11 cellular contexts compared by ENCODE assay signal in the genomic region with DNA sequence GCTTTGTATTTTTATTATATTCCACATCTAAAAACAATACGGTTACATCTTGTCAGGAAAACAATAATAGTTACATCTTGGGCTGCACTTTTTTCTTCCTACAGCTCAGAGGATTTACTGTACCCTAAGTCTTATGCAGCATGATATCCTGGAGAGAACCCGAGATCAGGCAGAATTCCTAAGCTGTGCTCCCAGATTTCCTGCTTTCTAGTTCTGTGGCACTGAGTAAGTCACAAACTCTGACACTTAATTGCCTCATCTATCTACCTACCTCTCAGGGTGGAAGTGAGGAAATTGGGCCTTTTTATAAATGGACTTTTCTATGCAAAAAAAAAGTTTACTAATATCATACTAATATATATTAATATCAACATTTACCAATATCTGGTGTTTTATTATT.
DNase-seq lines count a peak whose midpoint lies in the region; ATAC-seq, FAIRE-seq and TF ChIP-seq lines count a peak whose summit lies in the region.
"Had no signal": no experiment of that assay in that cellular context is flagged by ENCODE, and none has a peak within 500 bp of the region (broad histone marks: within the 10 kb centered on the region; RNA-seq: fewer than 3 reads in every experiment).

No MANE protein-coding gene starts in this region.

- H2BK12ac ChIP-seq in H1 (ENCODE audit: low read depth, low read length) = no peak overlapping the region; the same call in 1 of the 2 replicates

- H3K27ac ChIP-seq in RWPE1 = no peak overlapping the region
- no peak overlapping the region for H3K27ac ChIP-seq in H1 (ENCODE audit: low read depth, low read length)

- H4K8ac ChIP-seq in H1 (ENCODE audit: extremely low read depth, insufficient read depth, low read length) = no peak overlapping the region

- no peaks in the 10 kb centered on the region for H3K9me3 ChIP-seq in H1 (ENCODE audit: insufficient read depth in 2 of 2, low read depth in 1 of 2, low read length in 1 of 2)

- peaks cover 40% of the 10 kb centered on the region for H3K4me1 Mint-ChIP-seq in activated CD4-positive, alpha-beta T cell treated with anti-CD3 and anti-CD28 coated beads, Interleukin-2, amount 10 ng/mL, durations not matched to agents 24 days and 14 days
- H3K4me1 Mint-ChIP-seq in osteocyte (ENCODE audit: unreplicated experiment) = peaks cover 53% of the 10 kb centered on the region

- H3K27ac Mint-ChIP-seq in activated CD4-positive, alpha-beta T cell treated with anti-CD3 and anti-CD28 coated beads, Interleukin-2, amount 10 ng/mL, durations not matched to agents 24 days and 14 days = peak overlapping the region; percentile 100
- H3K27ac Mint-ChIP-seq in osteocyte (ENCODE audit: unreplicated experiment) = peak overlapping the region; percentile 98

- no peak overlapping the region for H2BK20ac ChIP-seq in H1 (ENCODE audit: low read length)

- no peaks in the 10 kb centered on the region for H4K20me1 ChIP-seq in H1 (replicated peaks in 1 of 2; ENCODE audit: control insufficient read depth in 1 of 2, insufficient read depth in 2 of 2, low read length in 2 of 2)

- no peaks in the 10 kb centered on the region for H3K79me1 ChIP-seq in H1 (ENCODE audit: low read depth, low read length)

- no peak overlapping the region for H3K4ac ChIP-seq in H1 (replicated peaks; ENCODE audit: insufficient read length, low read depth, low read length)

- no peak overlapping the region for H2AFZ ChIP-seq in H1 (ENCODE audit: low read length)

- intact Hi-C loops in activated CD4-positive, alpha-beta T cell treated with anti-CD3 and anti-CD28 coated beads, Interleukin-2, amount 10 ng/mL, durations not matched to agents 24 days and 14 days (cut with micrococcal nuclease) = loop anchor here (1.0 to 10.0 kb wide), 8 partner anchors 9 to 777 kb away; partner anchors contain the start of genes INPP4B and USP38

- no peak for TF ChIP-seq EP300 in H1 (IDR thresholded peaks at IDR 0.05; ENCODE audit: borderline replicate concordance in 1 of 2, low read depth in 2 of 2, low read length in 2 of 2)

- DNase-seq in activated CD4-positive, alpha-beta T cell treated with anti-CD3 and anti-CD28 coated beads, Interleukin-2, amount 10 ng/mL, durations not matched to agents 24 days and 14 days = peak; percentile 61
- no peak for DNase-seq in activated CD4-positive, alpha-beta T cell treated with anti-CD3 and anti-CD28 coated beads, Interleukin-2, amount 50 U/mL, for 48 hours
- DNase-seq in RWPE1 (ENCODE audit: low spot score) = peak; percentile 26
- DNase-seq in H1 (ENCODE audit: low read depth in 1 of 2, low spot score in 2 of 2) = no peak
- no peak for DNase-seq in osteocyte (ENCODE audit: extremely low spot score, unreplicated experiment)
- no peak for DNase-seq in NCI-H1105 treated with DMSO at 0.1 percent for 48 hours (lab: John Stamatoyannopoulos, UW)
- DNase-seq: naive B cell had no signal

- H3K9ac ChIP-seq in H1 (replicated peaks in 1 of 4; ENCODE audit: extremely low read depth in 1 of 4, low read depth in 3 of 4, low read length in 3 of 4) = peak overlapping the region in 1 of 4 experiments; percentile 34; a peak in 1 of 7 replicates

- H3K9me3 Mint-ChIP-seq in activated CD4-positive, alpha-beta T cell treated with anti-CD3 and anti-CD28 coated beads, Interleukin-2, amount 10 ng/mL, durations not matched to agents 24 days and 14 days = no peaks in the 10 kb centered on the region
- H3K9me3 Mint-ChIP-seq in osteocyte (ENCODE audit: unreplicated experiment) = no peaks in the 10 kb centered on the region
- H3K9me3 Mint-ChIP-seq: naive B cell had no signal

- no peaks in the 10 kb centered on the region for H3K27me3 Mint-ChIP-seq in activated CD4-positive, alpha-beta T cell treated with anti-CD3 and anti-CD28 coated beads, Interleukin-2, amount 10 ng/mL, durations not matched to agents 24 days and 14 days
- no peaks in the 10 kb centered on the region for H3K27me3 Mint-ChIP-seq in osteocyte (ENCODE audit: unreplicated experiment)

- peaks cover 0 to 1% (median 0%) of the 10 kb centered on the region in 4 experiments; a peak in 1 of 7 replicates for H3K27me3 ChIP-seq in H1 (replicated peaks in 1 of 4; ENCODE audit: control insufficient read depth in 3 of 4, extremely low read depth in 1 of 4, insufficient read depth in 3 of 4, low read length in 3 of 4)
- H3K27me3 ChIP-seq: cardiac muscle cell had no signal

- H2BK15ac ChIP-seq in H1 (ENCODE audit: low read length) = no peak overlapping the region

- TF ChIP-seq POLR2A in H1 (IDR thresholded peaks at IDR 0.05; ENCODE audit: control extremely low read depth in 1 of 2, low read depth in 2 of 2, low read length in 2 of 2) = no peak

- no peak overlapping the region for H3K18ac ChIP-seq in H1 (ENCODE audit: extremely low read depth, low read length)

- H3K14ac ChIP-seq in H1 (ENCODE audit: insufficient read length) = no peak overlapping the region

- H3K56ac ChIP-seq in H1 (replicated peaks; ENCODE audit: insufficient read length, low read depth, low read length) = no peak overlapping the region

- peak; percentile 42 for FAIRE-seq in H1 (lab: Jason Lieb, UNC)
- FAIRE-seq: urothelium cell line had no signal

- POLR2A ChIA-PET in RWPE1 (lab: Yijun Ruan, JAX; ENCODE audit: low non-redundant PET) = no interaction called here
- POLR2A ChIA-PET in H1 (lab: Charles Lee; ENCODE audit: partially characterized antibody) = no interaction called here

- WGBS in H1 (ENCODE audit: extremely low coverage in 1 of 2, insufficient coverage in 1 of 2, insufficient read length in 1 of 2, insufficient replicate concordance in 2 of 2, low coverage in 1 of 2, low lambda C conversion rate in 2 of 2, missing lambda C conversion rate in 1 of 2), 2 experiments = 70% methylated on average over 2 of the region's 2 CpGs; no CpG with 5 or more reads in 1 of the 2 experiments

- no peak for ATAC-seq in HG03457 (IDR thresholded peaks at IDR 0.05; ENCODE audit: unreplicated experiment)
- no peak for ATAC-seq in GM21367 (IDR thresholded peaks at IDR 0.05; ENCODE audit: unreplicated experiment)

- no peak overlapping the region for H3K23ac ChIP-seq in H1 (ENCODE audit: insufficient read length)

- H3K4me2 ChIP-seq in H1 (ENCODE audit: insufficient read depth in 1 of 2, low read depth in 2 of 2, low read length in 2 of 2) = no peak overlapping the region

- H3K36me3 ChIP-seq in H1 (ENCODE audit: control insufficient read depth in 2 of 4, insufficient read depth in 4 of 4, low read length in 3 of 4) = no peaks in the 10 kb centered on the region
- H3K36me3 ChIP-seq: cardiac muscle cell had no signal

- TF ChIP-seq CTCF in RWPE1 (conservative IDR thresholded peaks at IDR 0.05; ENCODE audit: low read depth) = no peak
- no peak for TF ChIP-seq CTCF in H1 (IDR thresholded peaks at IDR 0.05; ENCODE audit: control extremely low read depth in 1 of 3, insufficient read depth in 1 of 3, low read depth in 1 of 3, low read length in 3 of 3)
- no peak for TF ChIP-seq CTCF in osteocyte (IDR thresholded peaks at IDR 0.05)

- no peaks in the 10 kb centered on the region for H3K23me2 ChIP-seq in H1 (ENCODE audit: low read depth, low read length)

- no peak overlapping the region for H4K5ac ChIP-seq in H1 (ENCODE audit: insufficient read length, low read depth, low read length)

- no peak overlapping the region for H2BK5ac ChIP-seq in H1 (ENCODE audit: low read depth, low read length)

- H3K4me1 ChIP-seq in H1 (replicated peaks in 1 of 4; ENCODE audit: control insufficient read depth in 3 of 4, insufficient read depth in 4 of 4, low read length in 3 of 4) = peaks cover 0 to 13% (median 11%) of the 10 kb centered on the region in 4 experiments; a peak in 4 of 7 replicates

- H3K36me3 Mint-ChIP-seq in activated CD4-positive, alpha-beta T cell treated with anti-CD3 and anti-CD28 coated beads, Interleukin-2, amount 10 ng/mL, durations not matched to agents 24 days and 14 days (ENCODE audit: low read depth) = peaks cover 5% of the 10 kb centered on the region
- H3K36me3 Mint-ChIP-seq in osteocyte (ENCODE audit: unreplicated experiment) = no peaks in the 10 kb centered on the region
- H3K36me3 Mint-ChIP-seq: naive B cell had no signal

- TF ChIP-seq RAD21 in H1 (IDR thresholded peaks at IDR 0.05 in 1 of 2, conservative IDR thresholded peaks at IDR 0.05 in 1 of 2; ENCODE audit: low read depth in 2 of 2, low read length in 2 of 2) = no peak

- CTCF ChIA-PET in RWPE1 (lab: Yijun Ruan, JAX) = no interaction called here
- CTCF ChIA-PET in H1 (lab: Charles Lee; ENCODE audit: partially characterized antibody) = no interaction called here

- H3K79me2 ChIP-seq in H1 (ENCODE audit: control insufficient read depth in 1 of 2, insufficient read depth in 2 of 2, low read length in 2 of 2) = no peaks in the 10 kb centered on the region

- H2BK120ac ChIP-seq in H1 (replicated peaks; ENCODE audit: low read depth, low read length) = no peak overlapping the region

- H4K91ac ChIP-seq in H1 (replicated peaks; ENCODE audit: insufficient read length, low read length) = no peak overlapping the region

- no peak overlapping the region for H3K4me3 ChIP-seq in H1 (ENCODE audit: extremely low read depth in 1 of 4, insufficient read depth in 2 of 4, low read depth in 3 of 4, low read length in 4 of 4)
- H3K4me3 ChIP-seq: cardiac muscle cell had no signal

- H3K4me3 Mint-ChIP-seq in activated CD4-positive, alpha-beta T cell treated with anti-CD3 and anti-CD28 coated beads, Interleukin-2, amount 10 ng/mL, durations not matched to agents 24 days and 14 days = peak overlapping the region; percentile 95
- no peak overlapping the region for H3K4me3 Mint-ChIP-seq in osteocyte (ENCODE audit: unreplicated experiment)
- H3K4me3 Mint-ChIP-seq: naive B cell had no signal

- no peak overlapping the region for H2AK5ac ChIP-seq in H1 (ENCODE audit: low read depth, low read length)

TF ChIP-seq in H1, 55 proteins besides CTCF, POLR2A, EP300 and RAD21:
- TF ChIP-seq GTF2F1 (IDR thresholded peaks at IDR 0.05; ENCODE audit: borderline replicate concordance, low read depth, low read length) = no peak
- TF ChIP-seq CHD2 (IDR thresholded peaks at IDR 0.05; ENCODE audit: low read length) = no peak
- TF ChIP-seq TCF12 (IDR thresholded peaks at IDR 0.05; ENCODE audit: low read depth, low read length) = no peak
- no peak for TF ChIP-seq YY1 (IDR thresholded peaks at IDR 0.05; ENCODE audit: low read depth, low read length)
- no peak for TF ChIP-seq PHF8 (conservative IDR thresholded peaks at IDR 0.05; ENCODE audit: low read depth, low read length)
- TF ChIP-seq POU5F1 (IDR thresholded peaks at IDR 0.05; ENCODE audit: low read depth, low read length) = no peak
- no peak for TF ChIP-seq FOSL1 (IDR thresholded peaks at IDR 0.05; ENCODE audit: insufficient read depth, low read depth, low read length)
- no peak for TF ChIP-seq SIRT6 (IDR thresholded peaks at IDR 0.05; ENCODE audit: low read length)
- no peak for TF ChIP-seq RFX5 (IDR thresholded peaks at IDR 0.05; ENCODE audit: borderline replicate concordance, low read depth, low read length)
- TF ChIP-seq POLR2AphosphoS5 (IDR thresholded peaks at IDR 0.05; ENCODE audit: low read depth, low read length) = no peak
- no peak for TF ChIP-seq TBP (IDR thresholded peaks at IDR 0.05; ENCODE audit: low read depth, low read length)
- no peak for TF ChIP-seq HDAC2 (IDR thresholded peaks at IDR 0.05; ENCODE audit: borderline replicate concordance in 1 of 2, low read depth in 2 of 2, low read length in 2 of 2)
- TF ChIP-seq BCL11A (IDR thresholded peaks at IDR 0.05; ENCODE audit: low read depth in 2 of 2, low read length in 2 of 2) = no peak

Comparison
In these comparisons a context has a peak if more than half of its experiments do, and no peak if none do; other contexts are left out.
1. DNase-seq: peak in activated CD4-positive, alpha-beta T cell treated with anti-CD3 and anti-CD28 coated beads, Interleukin-2, amount 10 ng/mL, durations not matched to agents 24 days and 14 days (single experiment) and RWPE1 (single experiment); none in activated CD4-positive, alpha-beta T cell treated with anti-CD3 and anti-CD28 coated beads, Interleukin-2, amount 50 U/mL, for 48 hours (0 of 2), H1 (0 of 2), osteocyte (single experiment) and NCI-H1105 treated with DMSO at 0.1 percent for 48 hours (single experiment).